ENCODE assay signal across 8 cellular contexts in genomic region chr11:64304316-64305072, GRCh38.
DNase-seq lines count a peak whose midpoint lies in the region; ATAC-seq lines count a peak whose summit lies in the region.

No MANE protein-coding gene starts in this region.

- DNase-seq in AML-193 (lab: John Stamatoyannopoulos, UW), result peak; percentile 77 to 89
- peak; percentile 77 for DNase-seq in NCI-H446 treated with DMSO at 0.1 percent for 48 hours (lab: John Stamatoyannopoulos, UW)
- peak; percentile 86 for DNase-seq in activated CD4-positive, alpha-beta T cell treated with anti-CD3 and anti-CD28 coated beads for 1 hour
- peak; percentile 37 to 64 for DNase-seq in cerebellar nuclear complex (lab: John Stamatoyannopoulos, UW)
- peak; percentile 73 for DNase-seq in kidney glomerular epithelial cell (lab: John Stamatoyannopoulos, UW)
- peak; percentile 84 to 92 for DNase-seq in stimulated activated CD4-positive, alpha-beta T cell treated with anti-CD3 and anti-CD28 coated beads, Interleukin-1b, Interleukin-23, amount 100 ng/mL, for 1 hour (ENCODE audit: low read depth in 2 of 2)

- ATAC-seq in GM19025 (IDR thresholded peaks at IDR 0.05; ENCODE audit: low read depth, unreplicated experiment) (peak; percentile 5), HG03354 (IDR thresholded peaks at IDR 0.05; ENCODE audit: poor library complexity, severe bottlenecking, unreplicated experiment) (peak; percentile 33)

Comparison
In these comparisons a context has a peak if more than half of its experiments do, and no peak if none do; other contexts are left out.
1. Peak in every context shown above with its lines: DNase-seq and ATAC-seq.